ENCODE assay signal across 1 cellular context in genomic region chr9:211036-211435, GRCh38.
TF ChIP-seq lines count a peak whose summit lies in the region.

No MANE protein-coding gene starts in this region.

TF ChIP-seq in K562, 482 proteins besides CTCF, POLR2A, EP300 and RAD21:
- no peak for TF ChIP-seq SIRT6 (IDR thresholded peaks at IDR 0.05; ENCODE audit: low read depth, low read length)
- no peak for TF ChIP-seq ATF7 (IDR thresholded peaks at IDR 0.05)
- TF ChIP-seq ZNF589 (CRISPR knock-in tag; IDR thresholded peaks at IDR 0.05; ENCODE audit: low read depth): no peak
